25 cellular contexts compared by ENCODE assay signal in the genomic region with DNA sequence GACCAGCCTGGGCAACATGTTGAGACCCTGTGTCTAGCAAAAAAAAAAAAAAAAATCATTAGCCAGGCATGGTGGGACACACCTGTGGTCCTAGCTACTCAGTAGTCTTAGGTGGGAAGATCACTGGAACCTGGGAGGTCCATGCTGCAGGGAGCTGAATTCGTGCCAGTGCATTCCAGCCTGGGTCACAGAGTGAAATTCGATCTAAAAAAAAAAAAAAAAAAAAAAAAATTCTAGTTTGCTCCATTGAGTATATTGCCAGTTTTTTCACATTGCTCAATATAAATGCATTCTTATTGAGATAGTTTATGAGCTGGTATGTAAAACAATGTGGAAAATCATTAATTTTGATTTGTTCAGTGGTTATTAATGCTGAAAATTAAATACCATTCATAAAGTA. TPM values are rescaled to one million over a fixed set of nuclear protein-coding genes. Genes with fewer than 3 reads are reported as not detected.
DNase-seq lines count a peak whose midpoint lies in the region; ATAC-seq and TF ChIP-seq lines count a peak whose summit lies in the region.
"Had no signal": no experiment of that assay in that cellular context is flagged by ENCODE, and none has a peak within 500 bp of the region (broad histone marks: within the 10 kb centered on the region; RNA-seq: fewer than 3 reads in every experiment).

No MANE protein-coding gene starts in this region.

- intact Hi-C loops in body of pancreas (cut with DNase I): no loop called here
- intact Hi-C loops in left colon (cut with DNase I, micrococcal nuclease): no loop called here

- H3K36me3 ChIP-seq in body of pancreas (replicated peaks in 1 of 2; ENCODE audit: insufficient read depth in 1 of 2, low read depth in 2 of 2): peaks cover 5 to 18% of the 10 kb centered on the region in 2 donors

- TF ChIP-seq RAD21 in Ishikawa (IDR thresholded peaks at IDR 0.05; ENCODE audit: low read depth): no peak

- TF ChIP-seq POLR2A in body of pancreas (IDR thresholded peaks at IDR 0.05): no peak

- no peaks in the 10 kb centered on the region for H3K4me1 ChIP-seq in body of pancreas
- H3K4me1 ChIP-seq: vagina had no signal

- no peak for ATAC-seq in body of pancreas
- no peak for ATAC-seq in left colon
- no peak for ATAC-seq in GM18511 (IDR thresholded peaks at IDR 0.05; ENCODE audit: unreplicated experiment)
- ATAC-seq: activated T-cell treated with anti-CD3 and anti-CD28 coated beads, Interleukin-2, amount 50 U/mL, for 72 hours; esophagus mucosa; naive thymus-derived CD4-positive, alpha-beta T cell had no signal

- H3K4me3 ChIP-seq in body of pancreas: no peak overlapping the region
- H3K4me3 ChIP-seq: vagina had no signal

- H3K9me3 ChIP-seq in body of pancreas: no peaks in the 10 kb centered on the region
- H3K9me3 ChIP-seq: vagina had no signal

- H3K27me3 ChIP-seq in body of pancreas: no peaks in the 10 kb centered on the region
- H3K27me3 ChIP-seq: vagina had no signal

- peak overlapping the region in 2 of 4 donors; percentile 34 to 47 for H3K27ac ChIP-seq in body of pancreas
- H3K27ac ChIP-seq: HL-60, vagina had no signal

- DNase-seq in EL (peak; percentile 14), body of pancreas (peak in 3 of 4 donors; percentile 31 to 42 (median 34)), iris pigment epithelial cell (ENCODE audit: low read depth) (peak; percentile 65), middle frontal gyrus (ENCODE audit: extremely low spot score, low spot score) (no peak), left colon (no peak), MV-4-11 (lab: John Stamatoyannopoulos, UW) (no peak)
- DNase-seq: activated CD4-positive, CD25-positive, alpha-beta regulatory T cell; activated naive CD4-positive, alpha-beta T cell; activated T-cell treated with anti-CD3 and anti-CD28 coated beads, Interleukin-2, amount 50 U/mL, for 72 hours; amniotic stem cell; CD4-positive, alpha-beta T cell; endodermal cell; glutamatergic neuron; HCEC 1CT; islet precursor cell; naive thymus-derived CD4-positive, alpha-beta T cell; NCI-H1105; NCI-H1930; NCI-H226; T-helper 1 cell had no signal

- WGBS in body of pancreas, 2 donors: 41 to 48% methylated on average over 2 of the region's 2 CpGs

- TF ChIP-seq EP300 in Ishikawa (IDR thresholded peaks at IDR 0.05; ENCODE audit: borderline replicate concordance): no peak

- TF ChIP-seq CTCF in body of pancreas (IDR thresholded peaks at IDR 0.05): no peak

TF ChIP-seq in Ishikawa, 13 proteins besides CTCF, POLR2A, EP300 and RAD21:
- TF ChIP-seq CREB1 (IDR thresholded peaks at IDR 0.05; ENCODE audit: low read depth) (no peak), NFIC (IDR thresholded peaks at IDR 0.05) (peak; percentile 50; the same call in 1 of the 2 replicates), YY1 (IDR thresholded peaks at IDR 0.05; ENCODE audit: low read depth) (no peak), ZBTB7A (IDR thresholded peaks at IDR 0.05; ENCODE audit: low read depth) (no peak), TCF12 (IDR thresholded peaks at IDR 0.05; ENCODE audit: low read depth) (0 out of 2 replicates have a peak, but pooled peaks have one; percentile 37), CEBPB (IDR thresholded peaks at IDR 0.05) (peak; percentile 53; the same call in 1 of the 2 replicates), TEAD4 (IDR thresholded peaks at IDR 0.05) (peak; percentile 79)
- TF ChIP-seq, protein P1, sequence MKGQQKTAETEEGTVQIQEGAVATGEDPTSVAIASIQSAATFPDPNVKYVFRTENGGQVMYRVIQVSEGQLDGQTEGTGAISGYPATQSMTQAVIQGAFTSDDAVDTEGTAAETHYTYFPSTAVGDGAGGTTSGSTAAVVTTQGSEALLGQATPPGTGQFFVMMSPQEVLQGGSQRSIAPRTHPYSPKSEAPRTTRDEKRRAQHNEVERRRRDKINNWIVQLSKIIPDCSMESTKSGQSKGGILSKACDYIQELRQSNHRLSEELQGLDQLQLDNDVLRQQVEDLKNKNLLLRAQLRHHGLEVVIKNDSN (IDR thresholded peaks at IDR 0.05): no peak
- TF ChIP-seq, protein P2, sequence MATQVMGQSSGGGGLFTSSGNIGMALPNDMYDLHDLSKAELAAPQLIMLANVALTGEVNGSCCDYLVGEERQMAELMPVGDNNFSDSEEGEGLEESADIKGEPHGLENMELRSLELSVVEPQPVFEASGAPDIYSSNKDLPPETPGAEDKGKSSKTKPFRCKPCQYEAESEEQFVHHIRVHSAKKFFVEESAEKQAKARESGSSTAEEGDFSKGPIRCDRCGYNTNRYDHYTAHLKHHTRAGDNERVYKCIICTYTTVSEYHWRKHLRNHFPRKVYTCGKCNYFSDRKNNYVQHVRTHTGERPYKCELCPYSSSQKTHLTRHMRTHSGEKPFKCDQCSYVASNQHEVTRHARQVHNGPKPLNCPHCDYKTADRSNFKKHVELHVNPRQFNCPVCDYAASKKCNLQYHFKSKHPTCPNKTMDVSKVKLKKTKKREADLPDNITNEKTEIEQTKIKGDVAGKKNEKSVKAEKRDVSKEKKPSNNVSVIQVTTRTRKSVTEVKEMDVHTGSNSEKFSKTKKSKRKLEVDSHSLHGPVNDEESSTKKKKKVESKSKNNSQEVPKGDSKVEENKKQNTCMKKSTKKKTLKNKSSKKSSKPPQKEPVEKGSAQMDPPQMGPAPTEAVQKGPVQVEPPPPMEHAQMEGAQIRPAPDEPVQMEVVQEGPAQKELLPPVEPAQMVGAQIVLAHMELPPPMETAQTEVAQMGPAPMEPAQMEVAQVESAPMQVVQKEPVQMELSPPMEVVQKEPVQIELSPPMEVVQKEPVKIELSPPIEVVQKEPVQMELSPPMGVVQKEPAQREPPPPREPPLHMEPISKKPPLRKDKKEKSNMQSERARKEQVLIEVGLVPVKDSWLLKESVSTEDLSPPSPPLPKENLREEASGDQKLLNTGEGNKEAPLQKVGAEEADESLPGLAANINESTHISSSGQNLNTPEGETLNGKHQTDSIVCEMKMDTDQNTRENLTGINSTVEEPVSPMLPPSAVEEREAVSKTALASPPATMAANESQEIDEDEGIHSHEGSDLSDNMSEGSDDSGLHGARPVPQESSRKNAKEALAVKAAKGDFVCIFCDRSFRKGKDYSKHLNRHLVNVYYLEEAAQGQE (IDR thresholded peaks at IDR 0.05; ENCODE audit: low read depth): no peak

RNA-seq across cellular contexts. Expression of a gene that starts 52.0 kb away (rescaled TPM):
- total RNA-seq in body of pancreas: 10 to 100 TPM in 1 of 2 donors, 1 to 10 TPM in 1; 9.2 to 11.9 TPM
- total RNA-seq in left colon: 10 to 100 TPM; 19.5 to 24.0 TPM

RNA-seq across cellular contexts. Expression of a gene that starts 53.7 kb away (rescaled TPM):
- total RNA-seq in body of pancreas (10 to 100 TPM; 56.3 to 62.3 TPM), left colon (10 to 100 TPM; 58.3 to 62.7 TPM)

Comparison
In these comparisons a context has a peak if more than half of its experiments do, and no peak if none do; other contexts are left out.
1. DNase-seq: peak in EL (single experiment), body of pancreas (3 of 4) and iris pigment epithelial cell (single experiment); none in middle frontal gyrus (single experiment), left colon (0 of 2) and MV-4-11 (single experiment).